23 cellular contexts compared by ENCODE assay signal in genomic region chr2:101278925-101279324, GRCh38. TPM values are rescaled to one million over a fixed set of nuclear protein-coding genes. Genes with fewer than 3 reads are reported as not detected.
DNase-seq lines count a peak whose midpoint lies in the region; ATAC-seq and TF ChIP-seq lines count a peak whose summit lies in the region.
"Had no signal": no experiment of that assay in that cellular context is flagged by ENCODE, and none has a peak within 500 bp of the region (broad histone marks: within the 10 kb centered on the region; RNA-seq: fewer than 3 reads in every experiment).

No MANE protein-coding gene starts in this region.

- H3K4me2 ChIP-seq in IMR-90 (ENCODE audit: low read depth, low read length) = no peak overlapping the region
- no peak overlapping the region for H3K4me2 ChIP-seq in neuronal stem cell (ENCODE audit: insufficient read depth, low read length, poor library complexity, severe bottlenecking)
- H3K4me2 ChIP-seq: SK-N-SH had no signal

- H3K36me3 Mint-ChIP-seq in activated naive CD4-positive, alpha-beta T cell treated with anti-CD3 and anti-CD28 coated beads, Interleukin-2, amount 50 U/mL, for 24 hours = peaks cover 34% of the 10 kb centered on the region
- H3K36me3 Mint-ChIP-seq in immature natural killer cell = peaks cover 28 to 54% (median 38%) of the 10 kb centered on the region in 3 donors

- H3K27me3 ChIP-seq in IMR-90 (ENCODE audit: control insufficient read depth, insufficient read depth, low read length) (no peaks in the 10 kb centered on the region), neutrophil (no peaks in the 10 kb centered on the region), neuronal stem cell (ENCODE audit: control insufficient read depth in 3 of 3, insufficient read depth in 3 of 3, low read depth in 1 of 3, low read length in 3 of 3) (no peaks in the 10 kb centered on the region)

- H2BK15ac ChIP-seq in IMR-90 (ENCODE audit: low read depth, low read length) = no peak overlapping the region
- H2BK15ac ChIP-seq in neuronal stem cell (ENCODE audit: low read length) = no peak overlapping the region

- in situ Hi-C loops in IMR-90 (cut with MboI; ENCODE audit: low sequenced_read_pairs) = no loop called here

- H2BK120ac ChIP-seq in IMR-90 (ENCODE audit: low read depth, low read length) (no peak overlapping the region), neuronal stem cell (ENCODE audit: low read depth, low read length) (no peak overlapping the region)

- no peaks in the 10 kb centered on the region for H3K9me3 ChIP-seq in IMR-90 (ENCODE audit: control insufficient read depth, insufficient read depth, low read length)
- H3K9me3 ChIP-seq in neutrophil = no peaks in the 10 kb centered on the region
- no peaks in the 10 kb centered on the region for H3K9me3 ChIP-seq in neuronal stem cell (replicated peaks in 1 of 2; ENCODE audit: control insufficient read depth in 2 of 2, insufficient read depth in 1 of 2, low read depth in 1 of 2, low read length in 2 of 2)
- H3K9me3 ChIP-seq: Caco-2, SK-N-SH had no signal

- no peak overlapping the region for H3K18ac ChIP-seq in IMR-90 (ENCODE audit: low read depth, low read length)
- no peak overlapping the region for H3K18ac ChIP-seq in neuronal stem cell (ENCODE audit: low read length)

- no peak for TF ChIP-seq POLR2A in IMR-90 (IDR thresholded peaks at IDR 0.05; ENCODE audit: low read depth, low read length)

- H3K27ac Mint-ChIP-seq in activated naive CD4-positive, alpha-beta T cell treated with anti-CD3 and anti-CD28 coated beads, Interleukin-2, amount 50 U/mL, for 24 hours = peak overlapping the region; percentile 18
- H3K27ac Mint-ChIP-seq in immature natural killer cell = peak overlapping the region; percentile 16 to 65 (median 34)

- TF ChIP-seq CTCF in IMR-90 (conservative IDR thresholded peaks at IDR 0.05; ENCODE audit: low read depth, low read length) (no peak), neutrophil (IDR thresholded peaks at IDR 0.05) (no peak)

- H2AK5ac ChIP-seq in IMR-90 (ENCODE audit: low read depth, low read length) = no peak overlapping the region
- H2AK5ac ChIP-seq in neuronal stem cell (ENCODE audit: low read depth, low read length) = no peak overlapping the region

- H3K4me1 Mint-ChIP-seq in activated naive CD4-positive, alpha-beta T cell treated with anti-CD3 and anti-CD28 coated beads, Interleukin-2, amount 50 U/mL, for 24 hours = peaks cover 38% of the 10 kb centered on the region
- H3K4me1 Mint-ChIP-seq in immature natural killer cell = peaks cover 12 to 61% of the 10 kb centered on the region in 2 donors

- H3K79me1 ChIP-seq in IMR-90 (ENCODE audit: low read depth in 1 of 2, low read length in 2 of 2) (peaks cover 14 to 28% of the 10 kb centered on the region in 2 experiments; a peak in 3 of 4 replicates), neuronal stem cell (ENCODE audit: low read depth, low read length) (no peaks in the 10 kb centered on the region)

- H2AK9ac ChIP-seq in IMR-90 (replicated peaks; ENCODE audit: low read depth, low read length, poor library complexity) = no peak overlapping the region

- H4K5ac ChIP-seq in IMR-90 (ENCODE audit: low read depth, low read length) = no peak overlapping the region

- dilution Hi-C loops in IMR-90 (cut with HindIII; ENCODE audit: low sequenced_read_pairs, unreplicated experiment) = no loop called here

- H3K27ac ChIP-seq in IMR-90 (ENCODE audit: insufficient read depth, low read length) (no peak overlapping the region), neutrophil (peak overlapping the region; percentile 35), neuronal stem cell (replicated peaks; ENCODE audit: low read length) (no peak overlapping the region)

- H3K4me3 Mint-ChIP-seq in activated naive CD4-positive, alpha-beta T cell treated with anti-CD3 and anti-CD28 coated beads, Interleukin-2, amount 50 U/mL, for 24 hours = no peak overlapping the region
- no peak overlapping the region for H3K4me3 Mint-ChIP-seq in immature natural killer cell

- H4K8ac ChIP-seq in IMR-90 (ENCODE audit: low read depth in 2 of 2, low read length in 2 of 2) (no peak overlapping the region), neuronal stem cell (ENCODE audit: low read depth, low read length) (no peak overlapping the region)

- BruUV-seq in IMR-90 (replicated peaks; lab: Mats Ljungman, UMichigan) = no TSS peak

- no peaks in the 10 kb centered on the region for H3K4me1 ChIP-seq in IMR-90 (ENCODE audit: control insufficient read depth, insufficient read depth, low read length)
- H3K4me1 ChIP-seq in neutrophil (ENCODE audit: control insufficient read depth in 1 of 2, insufficient read depth in 1 of 2, low read depth in 1 of 2, low read length in 1 of 2) = peaks cover 0 to 9% of the 10 kb centered on the region in 2 experiments
- H3K4me1 ChIP-seq in neuronal stem cell (ENCODE audit: control insufficient read depth in 2 of 2, insufficient read depth in 1 of 2, low read depth in 1 of 2, low read length in 2 of 2) = no peaks in the 10 kb centered on the region

- POLR2A ChIA-PET in IMR-90 (lab: Charles Lee; ENCODE audit: unreplicated experiment) = interaction anchor here (0.7 kb wide), 1 partner anchor 500 kb away, joined by 3 read pairs; no protein-coding TSS in a partner anchor

- no peak overlapping the region for H3K56ac ChIP-seq in IMR-90 (ENCODE audit: extremely low read depth, insufficient read depth, low read length)

- peaks cover 10% of the 10 kb centered on the region for H3K9me1 ChIP-seq in IMR-90 (ENCODE audit: insufficient read depth, low read length)

- H3K36me3 ChIP-seq in IMR-90 (ENCODE audit: control insufficient read depth, insufficient read depth, low read length) (peaks cover 26% of the 10 kb centered on the region), neutrophil (peaks cover 98% of the 10 kb centered on the region), neuronal stem cell (replicated peaks in 1 of 2; ENCODE audit: control insufficient read depth in 2 of 2, insufficient read depth in 2 of 2, low read length in 2 of 2) (peaks cover 18 to 76% of the 10 kb centered on the region in 2 donors)

- no peak overlapping the region for H2BK5ac ChIP-seq in IMR-90 (ENCODE audit: low read depth, low read length, poor library complexity, severe bottlenecking)
- no peak overlapping the region for H2BK5ac ChIP-seq in neuronal stem cell (ENCODE audit: low read length)

- H4K20me1 ChIP-seq in IMR-90 (ENCODE audit: insufficient read depth, low read length) = no peaks in the 10 kb centered on the region

- H3K9ac ChIP-seq in IMR-90 (ENCODE audit: low read depth, low read length) (no peak overlapping the region), neuronal stem cell (ENCODE audit: low read depth, low read length, poor library complexity) (no peak overlapping the region)
- H3K9ac ChIP-seq: SK-N-SH had no signal

- CTCF ChIA-PET in IMR-90 (lab: Yijun Ruan, JAX) = interaction anchor here (0.7 kb wide), 1 partner anchor 463 kb away, joined by 3 read pairs; no protein-coding TSS in a partner anchor

- no peak for TF ChIP-seq RAD21 in IMR-90 (IDR thresholded peaks at IDR 0.05; ENCODE audit: low read length)

- intact Hi-C loops in IMR-90 (cut with micrococcal nuclease) = no loop called here

- H4K91ac ChIP-seq in IMR-90 (ENCODE audit: insufficient read depth, low read depth, low read length) (no peak overlapping the region), neuronal stem cell (ENCODE audit: low read depth, low read length, poor library complexity) (no peak overlapping the region)

- H3K4me3 ChIP-seq in IMR-90 (ENCODE audit: insufficient read depth, low read depth, low read length) (no peak overlapping the region), neutrophil (ENCODE audit: low read depth in 1 of 2, low read length in 1 of 2) (no peak overlapping the region), neuronal stem cell (ENCODE audit: low read length in 2 of 2) (no peak overlapping the region)

- H2AFZ ChIP-seq in IMR-90 (replicated peaks; ENCODE audit: low read length, poor library complexity) (no peak overlapping the region), neuronal stem cell (ENCODE audit: low read length) (no peak overlapping the region)

- H2BK20ac ChIP-seq in IMR-90 (ENCODE audit: low read depth, low read length) = no peak overlapping the region

- WGBS in IMR-90 (ENCODE audit: extremely low coverage in 2 of 2, insufficient read length in 1 of 2), 2 experiments = no CpG with 5 or more reads among the region's 3 CpGs
- WGBS in neuronal stem cell (ENCODE audit: extremely low coverage in 2 of 2, insufficient read length in 2 of 2, insufficient replicate concordance in 1 of 2), 2 donors = no CpG with 5 or more reads among the region's 3 CpGs

- no peaks in the 10 kb centered on the region for H3K27me3 Mint-ChIP-seq in activated naive CD4-positive, alpha-beta T cell treated with anti-CD3 and anti-CD28 coated beads, Interleukin-2, amount 50 U/mL, for 24 hours
- H3K27me3 Mint-ChIP-seq in immature natural killer cell (ENCODE audit: low read depth in 3 of 3) = peaks cover 0 to 2% (median 0%) of the 10 kb centered on the region in 3 donors

- DNase-seq in activated naive CD4-positive, alpha-beta T cell treated with Interleukin-2 at 50 U/mL for 16 hours = no peak
- no peak for DNase-seq in IMR-90
- no peak for DNase-seq in immature natural killer cell
- DNase-seq in NCI-H187 treated with DMSO at 0.1 percent for 48 hours (lab: John Stamatoyannopoulos, UW) = no peak
- no peak for DNase-seq in neuronal stem cell (ENCODE audit: low spot score)
- DNase-seq: ACHN, C1 segment of cervical spinal cord, Caco-2, DMS153, GDM1, H7, MM.1S, NCI-H1092 treated with DMSO at 0.1 percent for 48 hours, NCI-H146, NCI-H2081, NCI-H2171 treated with DMSO at 0.1 percent for 48 hours, NCI-H446 treated with DMSO at 0.1 percent for 48 hours, NCI-H69, SHP77, SK-N-SH had no signal

- no peaks in the 10 kb centered on the region for H3K9me3 Mint-ChIP-seq in activated naive CD4-positive, alpha-beta T cell treated with anti-CD3 and anti-CD28 coated beads, Interleukin-2, amount 50 U/mL, for 24 hours
- no peaks in the 10 kb centered on the region for H3K9me3 Mint-ChIP-seq in immature natural killer cell

- no peak overlapping the region for H2BK12ac ChIP-seq in neuronal stem cell (ENCODE audit: low read length)

- H3K14ac ChIP-seq in IMR-90 (replicated peaks; ENCODE audit: low read depth, low read length) (no peak overlapping the region), neuronal stem cell (ENCODE audit: low read length) (no peak overlapping the region)

- H3K4ac ChIP-seq in IMR-90 (ENCODE audit: low read depth, low read length) (no peak overlapping the region), neuronal stem cell (ENCODE audit: low read length) (no peak overlapping the region)

- H3K23ac ChIP-seq in IMR-90 (ENCODE audit: low read depth, low read length) (no peak overlapping the region), neuronal stem cell (ENCODE audit: low read depth, low read length, poor library complexity) (no peak overlapping the region)

- ATAC-seq in IMR-90 (ENCODE audit: low read depth) = no peak
- no peak for ATAC-seq in HG03196 (IDR thresholded peaks at IDR 0.05; ENCODE audit: unreplicated experiment)

RNA-seq across cellular contexts. Expression of gene CNOT11, which starts 26.2 kb away (rescaled TPM):
- 33.6 and 36.4 TPM in 2 replicates for total RNA-seq in IMR-90 (2012; rRNA removed)
- polyA plus RNA-seq in IMR-90 (2012; rRNA removed) (50.3 and 55.8 TPM in 2 replicates), immature natural killer cell (10 to 100 TPM; 37.0 to 56.9 (median 39.3) TPM)
- 15.6 and 40.7 TPM in 2 replicates for polyA plus RNA-seq in IMR-90 (2012; cell fraction: cytosol; rRNA removed)
- 19.1 and 76.4 TPM in 2 replicates for polyA plus RNA-seq in IMR-90 (2012; cell fraction: nucleus; rRNA removed; ENCODE audit: low replicate concordance)
- polyA plus RNA-seq in neuronal stem cell (2013, experiment 1 of 2) = 38.9 TPM
- 39.3 TPM for polyA plus RNA-seq in neuronal stem cell (2013, experiment 2 of 2)

RNA-seq across cellular contexts. Expression of gene RNF149, which starts 29.6 kb away (rescaled TPM):
- total RNA-seq in IMR-90 (2012; rRNA removed) = 18.6 and 26.4 TPM in 2 replicates
- polyA plus RNA-seq in IMR-90 (2012; rRNA removed) (13.0 and 14.5 TPM in 2 replicates), immature natural killer cell (10 to 100 TPM; 45.5 to 79.9 (median 50.9) TPM)
- 6.0 and 11.0 TPM in 2 replicates for polyA plus RNA-seq in IMR-90 (2012; cell fraction: cytosol; rRNA removed)
- 24.2 and 39.6 TPM in 2 replicates for polyA plus RNA-seq in IMR-90 (2012; cell fraction: nucleus; rRNA removed; ENCODE audit: low replicate concordance)
- polyA plus RNA-seq in neuronal stem cell (2013, experiment 1 of 2) = 16.8 TPM
- polyA plus RNA-seq in neuronal stem cell (2013, experiment 2 of 2) = 17.8 TPM
